ENCODE assay signal across 24 cellular contexts in the genomic region with DNA sequence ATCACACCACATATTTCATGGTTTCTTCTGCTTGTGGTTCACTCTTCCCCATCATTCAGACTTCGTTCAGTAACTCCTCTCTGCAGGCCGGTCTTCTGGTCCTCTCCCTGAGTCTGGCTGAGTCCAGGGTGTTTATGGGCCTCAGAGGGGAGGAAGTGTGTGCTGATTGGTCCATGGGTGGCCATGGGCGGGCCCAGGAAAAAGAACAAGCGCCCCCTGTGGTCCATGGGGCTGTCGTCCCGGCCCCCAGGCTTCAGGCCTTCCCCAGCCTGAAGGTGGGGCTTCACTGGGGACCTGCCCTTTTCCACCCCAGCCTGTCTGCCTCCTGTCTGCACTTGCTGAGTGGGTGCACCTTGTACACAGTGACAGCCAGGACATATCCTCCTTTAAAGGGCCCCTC.
A peak's percentile ranks its signal among the peaks of the same experiment; 100 is the strongest.
DNase-seq lines count a peak whose midpoint lies in the region; ATAC-seq and TF ChIP-seq lines count a peak whose summit lies in the region.
"Had no signal": no experiment of that assay in that cellular context is flagged by ENCODE, and none has a peak within 500 bp of the region (broad histone marks: within the 10 kb centered on the region; RNA-seq: fewer than 3 reads in every experiment).

No MANE protein-coding gene starts in this region.

- H3K4me1 ChIP-seq in BE2C, result no peaks in the 10 kb centered on the region
- H3K4me1 ChIP-seq in endodermal cell (ENCODE audit: control insufficient read depth, insufficient read depth, low read length), result no peaks in the 10 kb centered on the region
- no peaks in the 10 kb centered on the region for H3K4me1 ChIP-seq in mesendoderm (ENCODE audit: control insufficient read depth, low read depth, low read length)
- H3K4me1 ChIP-seq in naive thymus-derived CD4-positive, alpha-beta T cell (ENCODE audit: control insufficient read depth in 2 of 2, insufficient read depth in 2 of 2, low read length in 2 of 2), result no peaks in the 10 kb centered on the region
- H3K4me1 ChIP-seq: prostate gland had no signal

- peaks cover 10% of the 10 kb centered on the region; the same call in 1 of the 2 replicates for H3K9me3 Mint-ChIP-seq in HFFc6
- H3K9me3 Mint-ChIP-seq in endodermal cell, result peaks cover 13% of the 10 kb centered on the region
- H3K9me3 Mint-ChIP-seq in naive thymus-derived CD4-positive, alpha-beta T cell, result peaks cover 0 to 10% (median 3%) of the 10 kb centered on the region in 11 donors
- H3K9me3 Mint-ChIP-seq: mesothelial cell of epicardium, T-cell had no signal

- H3K27me3 Mint-ChIP-seq in HFFc6 (ENCODE audit: insufficient read depth) (no peaks in the 10 kb centered on the region; the same call in 1 of the 2 replicates), endodermal cell (ENCODE audit: insufficient read depth) (no peaks in the 10 kb centered on the region)
- peaks cover 0 to 12% (median 5%) of the 10 kb centered on the region in 5 donors for H3K27me3 Mint-ChIP-seq in naive thymus-derived CD4-positive, alpha-beta T cell
- H3K27me3 Mint-ChIP-seq: activated CD4-positive, alpha-beta T cell treated with anti-CD3 and anti-CD28 coated beads, Interleukin-2, amount 10 ng/mL, durations not matched to agents 24 days and 14 days had no signal

- CTCF ChIA-PET in naive thymus-derived CD4-positive, alpha-beta T cell (lab: Charles Lee), result no interaction called here

- ATAC-seq in naive thymus-derived CD4-positive, alpha-beta T cell, result no peak
- ATAC-seq in HG03432 (IDR thresholded peaks at IDR 0.05; ENCODE audit: unreplicated experiment), result no peak
- ATAC-seq: stimulated activated naive CD8-positive, alpha-beta T cell treated with anti-CD3 and anti-CD28 coated beads, Interleukin-15, Interleukin-2, amounts not matched to agents 100 U/mL and 50 U/mL, for 24 hours; T-cell had no signal

- H3K27me3 ChIP-seq in BE2C, result no peaks in the 10 kb centered on the region
- no peaks in the 10 kb centered on the region for H3K27me3 ChIP-seq in endodermal cell (ENCODE audit: control insufficient read depth, insufficient read depth, low read length, poor library complexity, severe bottlenecking)
- no peaks in the 10 kb centered on the region for H3K27me3 ChIP-seq in mesendoderm (ENCODE audit: insufficient read depth, low read length, poor library complexity)
- H3K27me3 ChIP-seq in naive thymus-derived CD4-positive, alpha-beta T cell (ENCODE audit: control insufficient read depth in 2 of 2, insufficient read depth in 2 of 2, low read length in 2 of 2), result no peaks in the 10 kb centered on the region
- H3K27me3 ChIP-seq: brain microvascular endothelial cell, tibial artery had no signal

- H3K27ac Mint-ChIP-seq in HFFc6, result no peak overlapping the region
- H3K27ac Mint-ChIP-seq in endodermal cell, result no peak overlapping the region
- no peak overlapping the region for H3K27ac Mint-ChIP-seq in naive thymus-derived CD4-positive, alpha-beta T cell
- H3K27ac Mint-ChIP-seq: activated CD4-positive, alpha-beta T cell treated with anti-CD3 and anti-CD28 coated beads, Interleukin-2, amount 10 ng/mL, durations not matched to agents 24 days and 14 days; mesothelial cell of epicardium; T-cell had no signal

- intact Hi-C loops in naive thymus-derived CD4-positive, alpha-beta T cell (cut with micrococcal nuclease), result no loop called here

- DNase-seq in BE2C, result peak; percentile 49
- no peak for DNase-seq in HFFc6
- peak; percentile 91 for DNase-seq in endodermal cell
- peak; percentile 80 for DNase-seq in mesendoderm
- DNase-seq in naive thymus-derived CD4-positive, alpha-beta T cell, result no peak
- DNase-seq in NCI-H128 (lab: John Stamatoyannopoulos, UW; ENCODE audit: unreplicated experiment), result no peak
- DNase-seq: activated CD4-positive, alpha-beta T cell treated with anti-CD3 and anti-CD28 coated beads, Interleukin-2, amount 10 ng/mL, durations not matched to agents 24 days and 14 days; activated CD8-positive, alpha-beta memory T cell treated with anti-CD3 and anti-CD28 coated beads, Interleukin-2, amount 50 U/mL, for 48 hours; activated effector memory CD4-positive, alpha-beta T cell treated with anti-CD3 and anti-CD28 coated beads, Interleukin-2, amount 50 U/mL, for 16 hours; brain microvascular endothelial cell; DND-41; NCI-H1417 treated with DMSO at 0.1 percent for 48 hours; NCI-H2171 treated with DMSO at 0.1 percent for 48 hours; NCI-H748 treated with DMSO at 0.1 percent for 48 hours; SHP77 treated with DMSO at 0.1 percent for 48 hours; stimulated activated CD4-positive, alpha-beta T cell treated with anti-CD3 and anti-CD28 coated beads, Interleukin-4, amount 100 ng/mL, for 1 hour; stimulated activated naive CD8-positive, alpha-beta T cell treated with anti-CD3 and anti-CD28 coated beads, Interleukin-15, Interleukin-2, amounts not matched to agents 100 U/mL and 50 U/mL, for 24 hours; T-cell had no signal

- H4K8ac ChIP-seq in mesendoderm (ENCODE audit: low read depth, low read length), result no peak overlapping the region

- H3K23ac ChIP-seq in mesendoderm (ENCODE audit: low read length), result no peak overlapping the region

- no peak overlapping the region for H3K4ac ChIP-seq in mesendoderm (ENCODE audit: low read depth, low read length)

- H3K79me2 ChIP-seq in mesendoderm (ENCODE audit: control insufficient read depth, insufficient read depth, low read length), result no peaks in the 10 kb centered on the region

- no peaks in the 10 kb centered on the region for H3K79me1 ChIP-seq in mesendoderm (ENCODE audit: low read length)

- H3K4me1 Mint-ChIP-seq in HFFc6 (ENCODE audit: low read depth), result no peaks in the 10 kb centered on the region
- H3K4me1 Mint-ChIP-seq in endodermal cell, result peaks cover under 1% of the 10 kb centered on the region
- peaks cover 5 to 10% (median 9%) of the 10 kb centered on the region in 7 donors for H3K4me1 Mint-ChIP-seq in naive thymus-derived CD4-positive, alpha-beta T cell

- H3K9me3 ChIP-seq in BE2C, result no peaks in the 10 kb centered on the region
- H3K9me3 ChIP-seq in endodermal cell (ENCODE audit: control insufficient read depth, low read length), result peaks cover 35% of the 10 kb centered on the region
- H3K9me3 ChIP-seq in naive thymus-derived CD4-positive, alpha-beta T cell (ENCODE audit: control insufficient read depth in 2 of 3, low read length in 3 of 3), result no peaks in the 10 kb centered on the region
- H3K9me3 ChIP-seq: prostate gland, tibial artery had no signal

- H3K36me3 ChIP-seq in BE2C (no peaks in the 10 kb centered on the region), endodermal cell (ENCODE audit: control insufficient read depth, insufficient read depth, low read length) (no peaks in the 10 kb centered on the region), mesendoderm (ENCODE audit: control insufficient read depth, insufficient read depth, low read length) (no peaks in the 10 kb centered on the region)
- no peaks in the 10 kb centered on the region for H3K36me3 ChIP-seq in naive thymus-derived CD4-positive, alpha-beta T cell (ENCODE audit: control insufficient read depth in 2 of 3, insufficient read depth in 3 of 3, low read length in 3 of 3)
- H3K36me3 ChIP-seq: brain microvascular endothelial cell, prostate gland, tibial artery had no signal

- no peak overlapping the region for H2BK5ac ChIP-seq in mesendoderm (ENCODE audit: low read length)

- H3K4me3 Mint-ChIP-seq in HFFc6, result no peak overlapping the region
- H3K4me3 Mint-ChIP-seq in endodermal cell, result no peak overlapping the region
- no peak overlapping the region for H3K4me3 Mint-ChIP-seq in naive thymus-derived CD4-positive, alpha-beta T cell
- H3K4me3 Mint-ChIP-seq: activated CD4-positive, alpha-beta T cell treated with anti-CD3 and anti-CD28 coated beads, Interleukin-2, amount 10 ng/mL, durations not matched to agents 24 days and 14 days; mesothelial cell of epicardium; T-cell had no signal

- H3K4me2 ChIP-seq in mesendoderm (ENCODE audit: low read length), result no peak overlapping the region
- H3K4me2 ChIP-seq: smooth muscle cell had no signal

- H2BK15ac ChIP-seq in mesendoderm (replicated peaks; ENCODE audit: low read depth), result no peak overlapping the region

- H2BK120ac ChIP-seq in mesendoderm (ENCODE audit: low read depth, low read length), result no peak overlapping the region

- no peak for TF ChIP-seq CTCF in BE2C (IDR thresholded peaks at IDR 0.05; ENCODE audit: low read depth, low read length)
- 0 out of 2 replicates have a peak, but pooled peaks have one; percentile 10 for TF ChIP-seq CTCF in HFFc6 (IDR thresholded peaks at IDR 0.05)
- peak; percentile 49 for TF ChIP-seq CTCF in endodermal cell (conservative IDR thresholded peaks at IDR 0.05)

- peak overlapping the region; percentile 38 for H3K56ac ChIP-seq in mesendoderm (ENCODE audit: low read length)

- no peak overlapping the region for H4K5ac ChIP-seq in mesendoderm (ENCODE audit: low read length)

- no peak overlapping the region for H2AK5ac ChIP-seq in mesendoderm (ENCODE audit: low read length)

- POLR2A ChIA-PET in naive thymus-derived CD4-positive, alpha-beta T cell (lab: Charles Lee), result no interaction called here

- H3K18ac ChIP-seq in mesendoderm (ENCODE audit: low read length), result no peak overlapping the region

- 49 to 60% methylated on average over 1 to 6 of the region's 6 CpGs for WGBS in endodermal cell (ENCODE audit: insufficient coverage in 1 of 2, insufficient read length in 1 of 2), 2 experiments
- no CpG with 5 or more reads among the region's 6 CpGs for WGBS in mesendoderm (ENCODE audit: extremely low coverage, insufficient coverage, low lambda C conversion rate)

- no peak overlapping the region for H3K9ac ChIP-seq in endodermal cell (ENCODE audit: extremely low read depth, low read length, poor library complexity, severe bottlenecking)
- no peak overlapping the region for H3K9ac ChIP-seq in mesendoderm (ENCODE audit: low read length)

- H3K27ac ChIP-seq in endodermal cell (ENCODE audit: low read depth, low read length) (no peak overlapping the region), mesendoderm (ENCODE audit: low read depth, low read length) (no peak overlapping the region)
- H3K27ac ChIP-seq in naive thymus-derived CD4-positive, alpha-beta T cell (ENCODE audit: low read depth, low read length), result no peak overlapping the region
- H3K27ac ChIP-seq: brain microvascular endothelial cell, coronary artery, prostate gland, tibial artery had no signal

- H3K36me3 Mint-ChIP-seq in HFFc6 (ENCODE audit: low read depth) (no peaks in the 10 kb centered on the region; the same call in 1 of the 2 replicates), endodermal cell (ENCODE audit: low read depth) (no peaks in the 10 kb centered on the region)
- H3K36me3 Mint-ChIP-seq in naive thymus-derived CD4-positive, alpha-beta T cell, result no peaks in the 10 kb centered on the region
- H3K36me3 Mint-ChIP-seq: mesothelial cell of epicardium, T-cell had no signal

- H3K4me3 ChIP-seq in BE2C (ENCODE audit: low read depth, low read length), result no peak overlapping the region
- H3K4me3 ChIP-seq in endodermal cell (ENCODE audit: low read length), result no peak overlapping the region
- H3K4me3 ChIP-seq in mesendoderm (ENCODE audit: low read length), result no peak overlapping the region
- H3K4me3 ChIP-seq in naive thymus-derived CD4-positive, alpha-beta T cell (ENCODE audit: low read length), result no peak overlapping the region
- H3K4me3 ChIP-seq: coronary artery, prostate gland, smooth muscle cell, tibial artery had no signal

Comparison
In these comparisons a context has a peak if more than half of its experiments do, and no peak if none do; other contexts are left out.
1. DNase-seq: peak in BE2C (single experiment), endodermal cell (single experiment) and mesendoderm (single experiment); none in HFFc6 (single experiment), naive thymus-derived CD4-positive, alpha-beta T cell (0 of 9) and NCI-H128 (single experiment).